1 cellular context compared by ENCODE assay signal in the genomic region with DNA sequence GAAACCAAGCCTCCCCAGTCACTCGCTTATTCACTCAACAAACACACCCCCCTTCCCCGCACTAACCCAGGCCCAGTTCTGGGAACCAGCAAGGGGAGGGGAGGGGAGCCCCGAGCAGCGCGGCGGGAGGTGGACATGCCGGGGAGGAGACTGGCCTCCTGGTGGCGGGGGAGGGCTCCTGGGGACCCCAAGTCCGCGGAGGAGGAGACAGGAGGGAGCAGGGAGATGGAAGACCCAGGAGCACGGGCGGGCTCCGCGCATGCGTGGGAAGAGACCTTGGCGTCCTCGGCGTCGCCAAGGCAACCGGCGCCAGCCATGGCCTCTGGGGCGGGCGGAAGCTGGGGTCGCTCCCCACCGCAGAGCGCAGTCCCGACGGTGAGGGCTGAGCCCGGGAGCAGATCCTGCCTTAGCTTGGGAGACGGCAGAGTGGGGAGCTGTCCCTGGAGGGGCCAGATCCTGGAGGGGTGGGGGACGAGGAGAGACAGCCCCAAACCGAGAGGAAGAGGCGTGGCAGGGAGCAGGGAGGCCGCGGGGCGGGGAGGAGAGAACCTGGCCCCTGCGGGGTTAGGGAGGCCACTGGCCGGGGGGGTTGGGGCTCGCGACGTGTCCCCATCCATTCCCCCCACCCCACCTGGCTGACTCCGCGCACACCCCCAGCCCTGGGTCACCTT.
TF ChIP-seq lines count a peak whose summit lies in the region.

PRR29 (plus strand) TSS at position 302 of the 671 bp plus-strand sequence; CDS start at position 316, 14 bp downstream.

TF ChIP-seq in HepG2, 621 proteins besides CTCF, POLR2A, EP300 and RAD21 (continued from another document and continues in another):
- TF ChIP-seq, protein P1, sequence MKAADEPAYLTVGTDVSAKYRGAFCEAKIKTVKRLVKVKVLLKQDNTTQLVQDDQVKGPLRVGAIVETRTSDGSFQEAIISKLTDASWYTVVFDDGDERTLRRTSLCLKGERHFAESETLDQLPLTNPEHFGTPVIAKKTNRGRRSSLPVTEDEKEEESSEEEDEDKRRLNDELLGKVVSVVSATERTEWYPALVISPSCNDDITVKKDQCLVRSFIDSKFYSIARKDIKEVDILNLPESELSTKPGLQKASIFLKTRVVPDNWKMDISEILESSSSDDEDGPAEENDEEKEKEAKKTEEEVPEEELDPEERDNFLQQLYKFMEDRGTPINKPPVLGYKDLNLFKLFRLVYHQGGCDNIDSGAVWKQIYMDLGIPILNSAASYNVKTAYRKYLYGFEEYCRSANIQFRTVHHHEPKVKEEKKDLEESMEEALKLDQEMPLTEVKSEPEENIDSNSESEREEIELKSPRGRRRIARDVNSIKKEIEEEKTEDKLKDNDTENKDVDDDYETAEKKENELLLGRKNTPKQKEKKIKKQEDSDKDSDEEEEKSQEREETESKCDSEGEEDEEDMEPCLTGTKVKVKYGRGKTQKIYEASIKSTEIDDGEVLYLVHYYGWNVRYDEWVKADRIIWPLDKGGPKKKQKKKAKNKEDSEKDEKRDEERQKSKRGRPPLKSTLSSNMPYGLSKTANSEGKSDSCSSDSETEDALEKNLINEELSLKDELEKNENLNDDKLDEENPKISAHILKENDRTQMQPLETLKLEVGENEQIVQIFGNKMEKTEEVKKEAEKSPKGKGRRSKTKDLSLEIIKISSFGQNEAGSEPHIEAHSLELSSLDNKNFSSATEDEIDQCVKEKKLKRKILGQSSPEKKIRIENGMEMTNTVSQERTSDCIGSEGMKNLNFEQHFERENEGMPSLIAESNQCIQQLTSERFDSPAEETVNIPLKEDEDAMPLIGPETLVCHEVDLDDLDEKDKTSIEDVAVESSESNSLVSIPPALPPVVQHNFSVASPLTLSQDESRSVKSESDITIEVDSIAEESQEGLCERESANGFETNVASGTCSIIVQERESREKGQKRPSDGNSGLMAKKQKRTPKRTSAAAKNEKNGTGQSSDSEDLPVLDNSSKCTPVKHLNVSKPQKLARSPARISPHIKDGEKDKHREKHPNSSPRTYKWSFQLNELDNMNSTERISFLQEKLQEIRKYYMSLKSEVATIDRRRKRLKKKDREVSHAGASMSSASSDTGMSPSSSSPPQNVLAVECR (CRISPR knock-in tag; IDR thresholded peaks at IDR 0.05; ENCODE audit: borderline replicate concordance), result peak; percentile 79
- no peak for TF ChIP-seq PBX3 (CRISPR knock-in tag; IDR thresholded peaks at IDR 0.05; ENCODE audit: borderline replicate concordance)
- TF ChIP-seq, protein P2, sequence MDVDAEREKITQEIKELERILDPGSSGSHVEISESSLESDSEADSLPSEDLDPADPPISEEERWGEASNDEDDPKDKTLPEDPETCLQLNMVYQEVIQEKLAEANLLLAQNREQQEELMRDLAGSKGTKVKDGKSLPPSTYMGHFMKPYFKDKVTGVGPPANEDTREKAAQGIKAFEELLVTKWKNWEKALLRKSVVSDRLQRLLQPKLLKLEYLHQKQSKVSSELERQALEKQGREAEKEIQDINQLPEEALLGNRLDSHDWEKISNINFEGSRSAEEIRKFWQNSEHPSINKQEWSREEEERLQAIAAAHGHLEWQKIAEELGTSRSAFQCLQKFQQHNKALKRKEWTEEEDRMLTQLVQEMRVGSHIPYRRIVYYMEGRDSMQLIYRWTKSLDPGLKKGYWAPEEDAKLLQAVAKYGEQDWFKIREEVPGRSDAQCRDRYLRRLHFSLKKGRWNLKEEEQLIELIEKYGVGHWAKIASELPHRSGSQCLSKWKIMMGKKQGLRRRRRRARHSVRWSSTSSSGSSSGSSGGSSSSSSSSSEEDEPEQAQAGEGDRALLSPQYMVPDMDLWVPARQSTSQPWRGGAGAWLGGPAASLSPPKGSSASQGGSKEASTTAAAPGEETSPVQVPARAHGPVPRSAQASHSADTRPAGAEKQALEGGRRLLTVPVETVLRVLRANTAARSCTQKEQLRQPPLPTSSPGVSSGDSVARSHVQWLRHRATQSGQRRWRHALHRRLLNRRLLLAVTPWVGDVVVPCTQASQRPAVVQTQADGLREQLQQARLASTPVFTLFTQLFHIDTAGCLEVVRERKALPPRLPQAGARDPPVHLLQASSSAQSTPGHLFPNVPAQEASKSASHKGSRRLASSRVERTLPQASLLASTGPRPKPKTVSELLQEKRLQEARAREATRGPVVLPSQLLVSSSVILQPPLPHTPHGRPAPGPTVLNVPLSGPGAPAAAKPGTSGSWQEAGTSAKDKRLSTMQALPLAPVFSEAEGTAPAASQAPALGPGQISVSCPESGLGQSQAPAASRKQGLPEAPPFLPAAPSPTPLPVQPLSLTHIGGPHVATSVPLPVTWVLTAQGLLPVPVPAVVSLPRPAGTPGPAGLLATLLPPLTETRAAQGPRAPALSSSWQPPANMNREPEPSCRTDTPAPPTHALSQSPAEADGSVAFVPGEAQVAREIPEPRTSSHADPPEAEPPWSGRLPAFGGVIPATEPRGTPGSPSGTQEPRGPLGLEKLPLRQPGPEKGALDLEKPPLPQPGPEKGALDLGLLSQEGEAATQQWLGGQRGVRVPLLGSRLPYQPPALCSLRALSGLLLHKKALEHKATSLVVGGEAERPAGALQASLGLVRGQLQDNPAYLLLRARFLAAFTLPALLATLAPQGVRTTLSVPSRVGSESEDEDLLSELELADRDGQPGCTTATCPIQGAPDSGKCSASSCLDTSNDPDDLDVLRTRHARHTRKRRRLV (CRISPR knock-in tag; IDR thresholded peaks at IDR 0.05), result no peak
- no peak for TF ChIP-seq RFXAP (CRISPR knock-in tag; IDR thresholded peaks at IDR 0.05; ENCODE audit: borderline replicate concordance)
- TF ChIP-seq ZBTB1 (CRISPR knock-in tag; IDR thresholded peaks at IDR 0.05; ENCODE audit: borderline replicate concordance), result no peak
- TF ChIP-seq ZGPAT (CRISPR knock-in tag; IDR thresholded peaks at IDR 0.05), result no peak; the same call in 1 of the 2 replicates
- TF ChIP-seq AGO2 (optimal IDR thresholded peaks at IDR 0.05; ENCODE audit: low read depth, low read length), result no peak
- no peak for TF ChIP-seq CEBPG (CRISPR knock-in tag; IDR thresholded peaks at IDR 0.05)
- TF ChIP-seq DMAP1 (CRISPR knock-in tag; IDR thresholded peaks at IDR 0.05), result no peak
- no peak for TF ChIP-seq HIVEP1 (CRISPR knock-in tag; IDR thresholded peaks at IDR 0.05)
- no peak for TF ChIP-seq HNRNPH1 (optimal IDR thresholded peaks at IDR 0.05; ENCODE audit: low read depth, low read length)
- TF ChIP-seq, protein P3, sequence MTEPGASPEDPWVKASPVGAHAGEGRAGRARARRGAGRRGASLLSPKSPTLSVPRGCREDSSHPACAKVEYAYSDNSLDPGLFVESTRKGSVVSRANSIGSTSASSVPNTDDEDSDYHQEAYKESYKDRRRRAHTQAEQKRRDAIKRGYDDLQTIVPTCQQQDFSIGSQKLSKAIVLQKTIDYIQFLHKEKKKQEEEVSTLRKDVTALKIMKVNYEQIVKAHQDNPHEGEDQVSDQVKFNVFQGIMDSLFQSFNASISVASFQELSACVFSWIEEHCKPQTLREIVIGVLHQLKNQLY (CRISPR knock-in tag; IDR thresholded peaks at IDR 0.05), result no peak
- TF ChIP-seq ZNF296 (CRISPR knock-in tag; conservative IDR thresholded peaks at IDR 0.05), result no peak
- TF ChIP-seq ZNF772 (CRISPR knock-in tag; IDR thresholded peaks at IDR 0.05), result peak; percentile 52; the same call in 1 of the 2 replicates
- TF ChIP-seq TCF7L2 (IDR thresholded peaks at IDR 0.05; ENCODE audit: low read depth, low read length), result no peak
- 0 out of 2 replicates have a peak, but pooled peaks have one; percentile 46 for TF ChIP-seq ZNF598 (CRISPR knock-in tag; IDR thresholded peaks at IDR 0.05; ENCODE audit: borderline replicate concordance)
- no peak for TF ChIP-seq ZNF326 (CRISPR knock-in tag; IDR thresholded peaks at IDR 0.05; ENCODE audit: borderline replicate concordance)
- no peak for TF ChIP-seq USF2 (IDR thresholded peaks at IDR 0.05; ENCODE audit: low read depth, low read length)
- no peak for TF ChIP-seq USF2 (CRISPR knock-in tag; IDR thresholded peaks at IDR 0.05; ENCODE audit: borderline replicate concordance)
- no peak for TF ChIP-seq ZNF670 (CRISPR knock-in tag; IDR thresholded peaks at IDR 0.05; ENCODE audit: borderline replicate concordance)
- TF ChIP-seq ZNF24 (IDR thresholded peaks at IDR 0.05), result no peak
- no peak for TF ChIP-seq PCBP1 (IDR thresholded peaks at IDR 0.05; ENCODE audit: borderline replicate concordance, low read depth, low read length)
- TF ChIP-seq ZNF292 (CRISPR knock-in tag; IDR thresholded peaks at IDR 0.05; ENCODE audit: borderline replicate concordance, low read depth), result no peak
- no peak for TF ChIP-seq ZSCAN20 (CRISPR knock-in tag; IDR thresholded peaks at IDR 0.05; ENCODE audit: borderline replicate concordance)
- no peak for TF ChIP-seq ZNF713 (CRISPR knock-in tag; IDR thresholded peaks at IDR 0.05)
- TF ChIP-seq RORA (CRISPR knock-in tag; IDR thresholded peaks at IDR 0.05), result no peak
- TF ChIP-seq KLF9 (CRISPR knock-in tag; IDR thresholded peaks at IDR 0.05; ENCODE audit: low read depth), result no peak
- TF ChIP-seq SNRNP70 (IDR thresholded peaks at IDR 0.05; ENCODE audit: low read depth, low read length), result no peak
- TF ChIP-seq ZNF263 (CRISPR knock-in tag; IDR thresholded peaks at IDR 0.05), result peak; percentile 56; the same call in 1 of the 2 replicates
- no peak for TF ChIP-seq HMGA1 (CRISPR knock-in tag; conservative IDR thresholded peaks at IDR 0.05)
- no peak for TF ChIP-seq SRSF1 (optimal IDR thresholded peaks at IDR 0.05; ENCODE audit: low read depth, low read length)
- no peak for TF ChIP-seq RNF2 (conservative IDR thresholded peaks at IDR 0.05; ENCODE audit: low read depth)
- TF ChIP-seq MXD4 (CRISPR knock-in tag; IDR thresholded peaks at IDR 0.05), result 0 out of 2 replicates have a peak, but pooled peaks have one; percentile 34
- no peak for TF ChIP-seq ZNF234 (CRISPR knock-in tag; conservative IDR thresholded peaks at IDR 0.05)
- no peak for TF ChIP-seq ZNF382 (CRISPR knock-in tag; IDR thresholded peaks at IDR 0.05; ENCODE audit: borderline replicate concordance)
- no peak for TF ChIP-seq PITX1 (CRISPR knock-in tag; IDR thresholded peaks at IDR 0.05)
- TF ChIP-seq ZBTB25 (CRISPR knock-in tag; IDR thresholded peaks at IDR 0.05), result no peak; the same call in 1 of the 2 replicates
